Comparison of ENCODE assay signal across 8 cellular contexts in genomic region chr19:54136086-54136863, GRCh38. TPM values are rescaled to one million over a fixed set of nuclear protein-coding genes. Genes with fewer than 3 reads are reported as not detected.
DNase-seq lines count a peak whose midpoint lies in the region; ATAC-seq and TF ChIP-seq lines count a peak whose summit lies in the region.

No MANE protein-coding gene starts in this region.

- peak overlapping the region; percentile 15 for H3K27ac ChIP-seq in hepatocyte

- ATAC-seq in GM21526 (IDR thresholded peaks at IDR 0.05; ENCODE audit: low FRiP score, unreplicated experiment) = peak; percentile 1
- ATAC-seq in activated B cell treated with CpG ODN at 0.5 μM for 24 hours (ENCODE audit: low read depth) = no peak
- no peak for ATAC-seq in stimulated activated effector memory CD8-positive, alpha-beta T cell treated with anti-CD3 and anti-CD28 coated beads, Interleukin-12 subunit alpha, Interleukin-12 subunit beta, amount 100 ng/mL, for 72 hours
- ATAC-seq in HG02981 (IDR thresholded peaks at IDR 0.05; ENCODE audit: unreplicated experiment) = no peak

- H3K36me3 Mint-ChIP-seq in activated B cell treated with CpG ODN at 0.5 μM for 24 hours (ENCODE audit: low read depth) = peaks cover 32% of the 10 kb centered on the region
- H3K36me3 Mint-ChIP-seq in stimulated activated effector memory CD8-positive, alpha-beta T cell treated with anti-CD3 and anti-CD28 coated beads, Interleukin-12 subunit alpha, Interleukin-12 subunit beta, amount 100 ng/mL, for 72 hours = peaks cover 33% of the 10 kb centered on the region

- no peaks in the 10 kb centered on the region for H3K9me3 ChIP-seq in hepatocyte (ENCODE audit: low read depth)

- no peaks in the 10 kb centered on the region for H3K9me2 ChIP-seq in hepatocyte (replicated peaks; ENCODE audit: insufficient read depth)

- peaks cover 36% of the 10 kb centered on the region for H3K79me2 ChIP-seq in hepatocyte

- no peaks in the 10 kb centered on the region for H3K27me3 ChIP-seq in hepatocyte

- peaks cover 32% of the 10 kb centered on the region for H4K20me1 ChIP-seq in hepatocyte (ENCODE audit: insufficient read depth, poor library complexity, severe bottlenecking)

- no peak for TF ChIP-seq CTCF in AG09309 (IDR thresholded peaks at IDR 0.05; ENCODE audit: control insufficient read depth, insufficient read depth, low read depth, low read length, missing control alignments)
- no peak for TF ChIP-seq CTCF in activated B cell treated with CpG ODN at 0.5 μM for 24 hours (IDR thresholded peaks at IDR 0.05)
- TF ChIP-seq CTCF in hepatocyte (IDR thresholded peaks at IDR 0.05; ENCODE audit: poor library complexity) = no peak

- H3K27ac Mint-ChIP-seq in activated B cell treated with CpG ODN at 0.5 μM for 24 hours = peak overlapping the region; percentile 90
- peak overlapping the region; percentile 99 for H3K27ac Mint-ChIP-seq in stimulated activated effector memory CD8-positive, alpha-beta T cell treated with anti-CD3 and anti-CD28 coated beads, Interleukin-12 subunit alpha, Interleukin-12 subunit beta, amount 100 ng/mL, for 72 hours

- H3K4me3 ChIP-seq in AG09309 (ENCODE audit: control insufficient read depth, low read depth, low read length) (peak overlapping the region; percentile 31), hepatocyte (peak overlapping the region; percentile 8)

- no peaks in the 10 kb centered on the region for H3K9me3 Mint-ChIP-seq in activated B cell treated with CpG ODN at 0.5 μM for 24 hours
- no peaks in the 10 kb centered on the region for H3K9me3 Mint-ChIP-seq in stimulated activated effector memory CD8-positive, alpha-beta T cell treated with anti-CD3 and anti-CD28 coated beads, Interleukin-12 subunit alpha, Interleukin-12 subunit beta, amount 100 ng/mL, for 72 hours

- H3K4me1 ChIP-seq in hepatocyte (ENCODE audit: insufficient read depth) = peaks cover 11% of the 10 kb centered on the region

- peak overlapping the region; percentile 81 for H3K4me2 ChIP-seq in hepatocyte

- peak overlapping the region; percentile 85 for H3K4me3 Mint-ChIP-seq in activated B cell treated with CpG ODN at 0.5 μM for 24 hours
- peak overlapping the region; percentile 98 for H3K4me3 Mint-ChIP-seq in stimulated activated effector memory CD8-positive, alpha-beta T cell treated with anti-CD3 and anti-CD28 coated beads, Interleukin-12 subunit alpha, Interleukin-12 subunit beta, amount 100 ng/mL, for 72 hours

- no peaks in the 10 kb centered on the region for H3K36me3 ChIP-seq in hepatocyte (replicated peaks; ENCODE audit: insufficient read depth, low read depth)

- intact Hi-C loops in activated B cell treated with CpG ODN at 0.5 μM for 24 hours (cut with micrococcal nuclease) = loop anchor here (2.0 kb wide), 1 partner anchor 65 kb away; the partner anchor contains the start of gene RPS9

- H3K27me3 Mint-ChIP-seq in activated B cell treated with CpG ODN at 0.5 μM for 24 hours = no peaks in the 10 kb centered on the region

- WGBS in hepatocyte (ENCODE audit: low lambda C conversion rate, missing lambda C conversion rate) = 2% methylated on average over 30 of the region's 30 CpGs

- peak overlapping the region; percentile 21 for H2AFZ ChIP-seq in hepatocyte

- CTCF ChIA-PET in activated B cell treated with CpG ODN at 0.5 μM for 24 hours (lab: Charles Lee) = interaction anchor here (0.8 to 1.7 kb wide), 3 partner anchors 21 to 53 kb away, joined by 3 to 8 read pairs (median 4); partner anchors contain the start of genes LENG1, MBOAT7, PRPF31 and TFPT

- POLR2A ChIA-PET in activated B cell treated with CpG ODN at 0.5 μM for 24 hours (lab: Charles Lee) = interaction anchor here (0.6 to 3.8 kb wide), 15 partner anchors 12 to 1463 kb away, joined by 3 to 69 read pairs (median 7); partner anchors contain the start of genes FIZ1, LENG1, LENG8 and LENG9

- no peak for DNase-seq in AG09309 (ENCODE audit: low read depth)
- no peak for DNase-seq in activated B cell treated with CpG ODN at 0.5 μM for 24 hours
- peak; percentile 22 for DNase-seq in hepatocyte (ENCODE audit: low spot score)
- no peak for DNase-seq in stimulated activated effector memory CD8-positive, alpha-beta T cell treated with anti-CD3 and anti-CD28 coated beads, Interleukin-12 subunit alpha, Interleukin-12 subunit beta, amount 100 ng/mL, for 72 hours (ENCODE audit: low spot score in 2 of 2)
- no peak for DNase-seq in NCI-H1105 (lab: John Stamatoyannopoulos, UW)
- no peak for DNase-seq in activated gamma-delta T cell treated with Interleukin-2 at 50 U/mL for 16 hours

- peaks cover 46% of the 10 kb centered on the region for H3K4me1 Mint-ChIP-seq in activated B cell treated with CpG ODN at 0.5 μM for 24 hours
- H3K4me1 Mint-ChIP-seq in stimulated activated effector memory CD8-positive, alpha-beta T cell treated with anti-CD3 and anti-CD28 coated beads, Interleukin-12 subunit alpha, Interleukin-12 subunit beta, amount 100 ng/mL, for 72 hours = peaks cover 43% of the 10 kb centered on the region

RNA-seq across cellular contexts. Expression of gene CNOT3, which starts 1.3 kb away (rescaled TPM):
- total RNA-seq in activated B cell treated with CpG ODN at 0.5 μM for 24 hours (53.2 and 64.6 TPM in 2 replicates), hepatocyte (11.6 and 12.0 TPM in 2 replicates)
- polyA plus RNA-seq in hepatocyte = 49.3 and 50.1 TPM in 2 replicates

RNA-seq across cellular contexts. Expression of gene PRPF31, which starts 20.7 kb away (rescaled TPM):
- total RNA-seq in activated B cell treated with CpG ODN at 0.5 μM for 24 hours = 78.9 and 79.3 TPM in 2 replicates
- total RNA-seq in hepatocyte = 44.5 and 59.7 TPM in 2 replicates
- polyA plus RNA-seq in hepatocyte = 77.6 and 82.3 TPM in 2 replicates

RNA-seq across cellular contexts. Expression of gene TFPT, which starts 20.8 kb away (rescaled TPM):
- 16.6 and 17.9 TPM in 2 replicates for total RNA-seq in activated B cell treated with CpG ODN at 0.5 μM for 24 hours
- total RNA-seq in hepatocyte = 12.8 and 14.7 TPM in 2 replicates
- polyA plus RNA-seq in hepatocyte = 25.2 and 25.9 TPM in 2 replicates

RNA-seq across cellular contexts. Expression of gene LENG1, which starts 23.2 kb away (rescaled TPM):
- total RNA-seq in activated B cell treated with CpG ODN at 0.5 μM for 24 hours (8.3 and 8.4 TPM in 2 replicates), hepatocyte (5.8 and 8.4 TPM in 2 replicates)
- polyA plus RNA-seq in hepatocyte = 15.0 and 16.8 TPM in 2 replicates

RNA-seq across cellular contexts. Expression of gene NDUFA3, which starts 33.6 kb away (rescaled TPM):
- total RNA-seq in activated B cell treated with CpG ODN at 0.5 μM for 24 hours (94.7 and 96.1 TPM in 2 replicates), hepatocyte (10.5 and 13.9 TPM in 2 replicates)
- 247 and 285 TPM in 2 replicates for polyA plus RNA-seq in hepatocyte
